Comparison of ENCODE assay signal across 24 cellular contexts in the genomic region with DNA sequence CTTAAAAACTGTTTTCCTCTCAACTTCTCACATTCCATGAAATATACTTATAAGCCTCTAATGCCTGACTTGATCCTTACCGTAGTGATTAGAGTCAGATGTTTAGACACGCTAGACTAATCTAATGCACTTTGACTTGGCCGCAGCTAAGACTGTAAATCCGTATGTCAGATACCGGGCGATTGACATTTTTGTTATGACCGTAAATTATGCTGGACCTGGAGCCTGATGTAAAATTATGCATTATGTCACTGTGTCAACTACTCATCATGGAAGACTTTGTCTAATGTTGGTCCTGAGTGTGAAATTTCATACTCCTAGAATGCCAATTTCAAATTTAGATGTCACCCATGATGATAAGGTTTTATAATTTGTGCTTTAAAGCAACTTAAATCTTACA.
"Had no signal": no experiment of that assay in that cellular context is flagged by ENCODE, and none has a peak within 500 bp of the region (broad histone marks: within the 10 kb centered on the region; RNA-seq: fewer than 3 reads in every experiment).

No MANE protein-coding gene starts in this region.

- H3K27me3 Mint-ChIP-seq: activated naive CD4-positive, alpha-beta T cell treated with anti-CD3 and anti-CD28 coated beads, Interleukin-2, amount 10 ng/mL, durations not matched to agents 7 days and 5 days; activated naive CD8-positive, alpha-beta T cell treated with anti-CD3 and anti-CD28 coated beads, Interleukin-2, amount 10 ng/mL, durations not matched to agents 7 days and 5 days; brain had no signal

- H3K4me3 Mint-ChIP-seq: activated CD4-positive, alpha-beta memory T cell treated with anti-CD3 and anti-CD28 coated beads for 36 hours; activated naive CD4-positive, alpha-beta T cell treated with anti-CD3 and anti-CD28 coated beads, Interleukin-2, amount 10 ng/mL, durations not matched to agents 7 days and 5 days; activated naive CD8-positive, alpha-beta T cell treated with anti-CD3 and anti-CD28 coated beads, Interleukin-2, amount 10 ng/mL, durations not matched to agents 7 days and 5 days; activated T-helper 1 cell treated with anti-CD3 and anti-CD28 coated beads, Interleukin-12 subunit alpha, Interleukin-12 subunit beta, Interleukin-2, Interleukin-4 antibody, amounts not matched to agents 30 ng/mL and 10 ng/mL and 1 ng/mL, durations not matched to agents 14 hours and 24 hours and 36 hours; nephron; T-helper 1 cell treated with Interleukin-12 subunit alpha and Interleukin-12 subunit beta and Interleukin-4 antibody, amounts not matched to agents 30 μg/mL and 1 μg/mL, for 36 hours had no signal

- H3K9me3 Mint-ChIP-seq: activated CD4-positive, alpha-beta memory T cell treated with anti-CD3 and anti-CD28 coated beads for 36 hours; activated naive CD4-positive, alpha-beta T cell treated with anti-CD3 and anti-CD28 coated beads, Interleukin-2, amount 10 ng/mL, durations not matched to agents 7 days and 5 days; activated naive CD8-positive, alpha-beta T cell treated with anti-CD3 and anti-CD28 coated beads, Interleukin-2, amount 10 ng/mL, durations not matched to agents 7 days and 5 days; activated T-helper 1 cell treated with anti-CD3 and anti-CD28 coated beads, Interleukin-12 subunit alpha, Interleukin-12 subunit beta, Interleukin-2, Interleukin-4 antibody, amounts not matched to agents 30 ng/mL and 10 ng/mL and 1 ng/mL, durations not matched to agents 14 hours and 24 hours and 36 hours; brain; nephron; T-helper 1 cell treated with Interleukin-12 subunit alpha and Interleukin-12 subunit beta and Interleukin-4 antibody, amounts not matched to agents 30 μg/mL and 1 μg/mL, for 36 hours had no signal

- H3K9ac ChIP-seq: parathyroid adenoma had no signal

- H3K27ac Mint-ChIP-seq: activated CD4-positive, alpha-beta memory T cell treated with anti-CD3 and anti-CD28 coated beads for 36 hours; activated naive CD4-positive, alpha-beta T cell treated with anti-CD3 and anti-CD28 coated beads, Interleukin-2, amount 10 ng/mL, durations not matched to agents 7 days and 5 days; activated naive CD8-positive, alpha-beta T cell treated with anti-CD3 and anti-CD28 coated beads, Interleukin-2, amount 10 ng/mL, durations not matched to agents 7 days and 5 days; activated T-helper 1 cell treated with anti-CD3 and anti-CD28 coated beads, Interleukin-12 subunit alpha, Interleukin-12 subunit beta, Interleukin-2, Interleukin-4 antibody, amounts not matched to agents 30 ng/mL and 10 ng/mL and 1 ng/mL, durations not matched to agents 14 hours and 24 hours and 36 hours; brain; T-helper 1 cell treated with Interleukin-12 subunit alpha and Interleukin-12 subunit beta and Interleukin-4 antibody, amounts not matched to agents 30 μg/mL and 1 μg/mL, for 36 hours had no signal

- DNase-seq: activated CD4-positive, alpha-beta memory T cell treated with anti-CD3 and anti-CD28 coated beads for 36 hours; activated CD4-positive, alpha-beta T cell treated with anti-CD3 and anti-CD28 coated beads for 48 hours; activated CD8-positive, alpha-beta memory T cell treated with anti-CD3 and anti-CD28 coated beads, Interleukin-2, amount 50 U/mL, for 4 hours; activated gamma-delta T cell; activated naive CD4-positive, alpha-beta T cell treated with anti-CD3 and anti-CD28 coated beads, Interleukin-2, amount 10 ng/mL, durations not matched to agents 7 days and 5 days; activated naive CD8-positive, alpha-beta T cell treated with anti-CD3 and anti-CD28 coated beads, Interleukin-2, amount 10 ng/mL, durations not matched to agents 7 days and 5 days; activated T-cell treated with anti-CD3 and anti-CD28 coated beads, Interleukin-2, amount 50 U/mL, for 1 hour; caudate nucleus; kidney glomerular epithelial cell; left lung; nucleus accumbens; right cardiac atrium; stimulated activated CD4-positive, alpha-beta T cell treated with anti-CD3 and anti-CD28 coated beads, Interleukin-2, amount 100 ng/mL, for 48 hours; stimulated activated naive CD4-positive, alpha-beta T cell treated with Interleukin-2 at 50 U/mL for 16 hours; T-helper 9 cell had no signal

- H2AFZ ChIP-seq: parathyroid adenoma had no signal

- H3K36me3 Mint-ChIP-seq: activated CD4-positive, alpha-beta memory T cell treated with anti-CD3 and anti-CD28 coated beads for 36 hours; activated naive CD4-positive, alpha-beta T cell treated with anti-CD3 and anti-CD28 coated beads, Interleukin-2, amount 10 ng/mL, durations not matched to agents 7 days and 5 days; activated naive CD8-positive, alpha-beta T cell treated with anti-CD3 and anti-CD28 coated beads, Interleukin-2, amount 10 ng/mL, durations not matched to agents 7 days and 5 days; brain had no signal

- H3K27me3 ChIP-seq: ascending aorta, left lung, tibial nerve had no signal

- H3K9me3 ChIP-seq: ascending aorta, left lung, tibial nerve had no signal

- H3K27ac ChIP-seq: ascending aorta, left lung, parathyroid adenoma, tibial nerve, WERI-Rb-1 had no signal

- ATAC-seq: activated CD4-positive, CD25-positive, alpha-beta regulatory T cell treated with anti-CD3 and anti-CD28 coated beads, Interleukin-2, amount 50 U/mL, for 24 hours; left lung; right cardiac atrium had no signal

- H3K4me3 ChIP-seq: ascending aorta, left lung, tibial nerve had no signal

- H3K36me3 ChIP-seq: ascending aorta, left lung, tibial nerve, WERI-Rb-1 had no signal
